In the genomic region with DNA sequence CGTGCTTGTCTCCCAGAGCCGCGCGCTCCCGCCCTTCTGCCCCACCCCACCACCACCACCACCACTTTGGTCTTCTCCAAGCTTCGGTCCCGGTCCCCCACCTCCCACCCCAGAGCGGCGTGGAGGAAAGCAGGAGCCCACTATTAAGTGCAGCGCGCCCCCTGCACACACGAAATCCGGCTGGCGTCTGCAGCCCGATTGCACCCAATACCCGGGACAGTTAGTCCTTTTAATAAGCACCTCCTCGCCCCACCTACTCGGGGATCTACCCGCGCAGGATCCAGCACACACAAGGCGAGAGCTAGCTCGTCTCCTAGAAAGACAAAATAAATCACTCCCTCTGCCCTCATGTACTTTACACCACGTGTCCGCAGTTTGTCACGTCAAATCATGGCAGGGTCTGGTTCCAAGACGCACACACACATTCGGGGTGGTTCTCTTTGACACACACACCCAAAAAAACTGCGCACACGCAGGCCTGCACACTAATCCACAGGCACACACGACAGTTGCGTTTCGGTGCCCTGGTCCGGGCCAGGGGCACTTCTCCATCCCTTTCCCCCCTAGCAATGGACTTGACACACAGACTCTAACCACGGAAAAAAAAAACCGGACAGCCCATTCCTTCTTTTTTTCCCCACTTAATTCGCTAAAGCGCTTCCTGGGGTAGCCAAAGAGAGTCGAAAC, we compare ENCODE assay signal across 8 cellular contexts. TPM values are rescaled to one million over a fixed set of nuclear protein-coding genes. Genes with fewer than 3 reads are reported as not detected.
A peak's percentile ranks its signal among the peaks of the same experiment; 100 is the strongest.
DNase-seq lines count a peak whose midpoint lies in the region; ATAC-seq, FAIRE-seq and TF ChIP-seq lines count a peak whose summit lies in the region.

No MANE protein-coding gene starts in this region.

- CTCF ChIA-PET in GM12878 (lab: Yijun Ruan, JAX), result interaction anchor here (0.7 to 3.1 kb wide), 17 partner anchors 9 to 491 kb away, joined by 3 to 13 read pairs (median 4); no protein-coding TSS in a partner anchor

- H2AFZ ChIP-seq in GM12878 (ENCODE audit: control insufficient read depth, low read depth, low read length), result peak overlapping the region; percentile 63

- BruUV-seq in GM12878 (replicated peaks; lab: Mats Ljungman, UMichigan), result TSS peak; percentile 56

- TF ChIP-seq CTCF in GM12878 (IDR thresholded peaks at IDR 0.05 in 2 of 3, conservative IDR thresholded peaks at IDR 0.05 in 1 of 3; ENCODE audit: control insufficient read depth in 2 of 3, extremely low read depth in 1 of 3, insufficient read depth in 1 of 3, low read depth in 3 of 3, low read length in 3 of 3), result peak in 1 of 3 experiments; percentile 24; a peak in 1 of 6 replicates

- SMC1A ChIA-PET in GM12878 (lab: Charles Lee; ENCODE audit: uncharacterized antibody, unreplicated experiment), result interaction anchor here (0.6 to 4.0 kb wide), 15 partner anchors 8 to 666 kb away, joined by 3 to 23 read pairs (median 4); no protein-coding TSS in a partner anchor

- DNase-seq in SJCRH30 (peak; percentile 39 to 55), GM12878 (ENCODE audit: low read depth, low spot score) (peak; percentile 51), left colon (peak; percentile 28 to 31), epidermal melanocyte (ENCODE audit: insufficient read length, low spot score) (no peak), cerebellar nuclear complex (lab: John Stamatoyannopoulos, UW) (no peak)
- DNase-seq in stimulated activated CD4-positive, alpha-beta T cell treated with anti-CD3 and anti-CD28 coated beads, TNF-alpha, amount 100 ng/mL, for 24 hours (ENCODE audit: low read depth in 3 of 3), result peak in 2 of 3 experiments; percentile 21 to 56

- H3K4me1 ChIP-seq in SJCRH30 (no peaks in the 10 kb centered on the region), GM12878 (ENCODE audit: control insufficient read depth, insufficient read depth, low read length) (peaks cover 15% of the 10 kb centered on the region)

- 0% methylated on average over 31 of the region's 38 CpGs for WGBS in GM12878 (ENCODE audit: insufficient coverage, insufficient replicate concordance, low lambda C conversion rate, missing lambda C conversion rate)

- peak overlapping the region; percentile 65 for H3K4me3 ChIP-seq in SJCRH30
- H3K4me3 ChIP-seq in GM12878, result peak overlapping the region; percentile 100

- peak overlapping the region; percentile 89 for H3K9ac ChIP-seq in GM12878 (ENCODE audit: control insufficient read depth, insufficient read depth, low read length)

- FAIRE-seq in GM12878 (lab: Jason Lieb, UNC), result peak; percentile 64

- in situ Hi-C loops in GM12878 (cut with MboI), result loop anchor here (25.0 kb wide), 1 partner anchor 747 kb away; no protein-coding TSS in a partner anchor

- RAD21 ChIA-PET in GM12878 (lab: Charles Lee; ENCODE audit: unreplicated experiment), result interaction anchor here (0.6 to 3.6 kb wide), 16 partner anchors 8 to 311 kb away, joined by 3 to 13 read pairs (median 4); no protein-coding TSS in a partner anchor

- H3K4me2 ChIP-seq in GM12878 (ENCODE audit: control insufficient read depth, insufficient read depth), result peak overlapping the region; percentile 62

- no peak for TF ChIP-seq RAD21 in GM12878 (IDR thresholded peaks at IDR 0.05; ENCODE audit: insufficient read depth, low read depth, low read length)

- H3K27me3 ChIP-seq in SJCRH30 (no peaks in the 10 kb centered on the region), GM12878 (replicated peaks in 1 of 2; ENCODE audit: control insufficient read depth in 2 of 2, insufficient read depth in 2 of 2, low read length in 1 of 2) (no peaks in the 10 kb centered on the region)

- H3K36me3 ChIP-seq in SJCRH30, result no peaks in the 10 kb centered on the region
- peaks cover 0 to 12% of the 10 kb centered on the region in 2 experiments; a peak in 2 of 4 replicates for H3K36me3 ChIP-seq in GM12878 (ENCODE audit: control insufficient read depth in 2 of 2, insufficient read depth in 2 of 2, low read length in 1 of 2)

- no peak for TF ChIP-seq EP300 in GM12878 (IDR thresholded peaks at IDR 0.05; ENCODE audit: borderline replicate concordance in 1 of 2, control insufficient read depth in 1 of 2, low read depth in 2 of 2, low read length in 2 of 2)

- peaks cover 71% of the 10 kb centered on the region for H3K79me2 ChIP-seq in GM12878 (ENCODE audit: control insufficient read depth, insufficient read depth, low read length)

- intact Hi-C loops in GM12878 (cut with micrococcal nuclease; ENCODE audit: unreplicated experiment), result loop anchor here (2.0 kb wide), 3 partner anchors 62 to 488 kb away; no protein-coding TSS in a partner anchor
- intact Hi-C loops in left colon (cut with DNase I, micrococcal nuclease), result loop anchor here in 1 of 2 donors (5.0 kb wide), 1 partner anchor 147 kb away; no protein-coding TSS in a partner anchor

- peaks cover 8% of the 10 kb centered on the region; the same call in 1 of the 2 replicates for H4K20me1 ChIP-seq in GM12878 (ENCODE audit: control insufficient read depth, insufficient read depth)

- POLR2A ChIA-PET in GM12878 (lab: Charles Lee), result interaction anchor here (0.6 to 4.4 kb wide), 3 partner anchors 9 to 43 kb away, joined by 3 to 23 read pairs (median 3); no protein-coding TSS in a partner anchor

- no peak; the same call in 1 of the 2 replicates for TF ChIP-seq POLR2A in GM12878 (IDR thresholded peaks at IDR 0.05; ENCODE audit: low read depth, low read length)

- H3K9me3 ChIP-seq in SJCRH30 (replicated peaks) (no peaks in the 10 kb centered on the region), GM12878 (replicated peaks; ENCODE audit: control insufficient read depth, insufficient read depth, low read length) (no peaks in the 10 kb centered on the region)

- peak overlapping the region; percentile 65 for H3K27ac ChIP-seq in SJCRH30
- peak overlapping the region; percentile 86 for H3K27ac ChIP-seq in GM12878 (ENCODE audit: control insufficient read depth, insufficient read depth)

- ATAC-seq in GM18502 (IDR thresholded peaks at IDR 0.05; ENCODE audit: poor library complexity, unreplicated experiment) (peak; percentile 45), HG02642 (IDR thresholded peaks at IDR 0.05; ENCODE audit: poor library complexity, unreplicated experiment) (peak; percentile 31), GM12878 (peak; percentile 69), left colon (no peak)

TF ChIP-seq in GM12878, 131 proteins besides CTCF, POLR2A, EP300 and RAD21 (continues in another document):
- TF ChIP-seq, protein P1, sequence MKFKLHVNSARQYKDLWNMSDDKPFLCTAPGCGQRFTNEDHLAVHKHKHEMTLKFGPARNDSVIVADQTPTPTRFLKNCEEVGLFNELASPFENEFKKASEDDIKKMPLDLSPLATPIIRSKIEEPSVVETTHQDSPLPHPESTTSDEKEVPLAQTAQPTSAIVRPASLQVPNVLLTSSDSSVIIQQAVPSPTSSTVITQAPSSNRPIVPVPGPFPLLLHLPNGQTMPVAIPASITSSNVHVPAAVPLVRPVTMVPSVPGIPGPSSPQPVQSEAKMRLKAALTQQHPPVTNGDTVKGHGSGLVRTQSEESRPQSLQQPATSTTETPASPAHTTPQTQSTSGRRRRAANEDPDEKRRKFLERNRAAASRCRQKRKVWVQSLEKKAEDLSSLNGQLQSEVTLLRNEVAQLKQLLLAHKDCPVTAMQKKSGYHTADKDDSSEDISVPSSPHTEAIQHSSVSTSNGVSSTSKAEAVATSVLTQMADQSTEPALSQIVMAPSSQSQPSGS (IDR thresholded peaks at IDR 0.05; ENCODE audit: low read length), result no peak
- no peak for TF ChIP-seq SREBF2 (IDR thresholded peaks at IDR 0.05; ENCODE audit: low read length)
- no peak for TF ChIP-seq IRF4 (IDR thresholded peaks at IDR 0.05; ENCODE audit: low read depth, low read length)
- no peak for TF ChIP-seq SP1 (IDR thresholded peaks at IDR 0.05; ENCODE audit: low read depth, low read length)
- TF ChIP-seq, protein P2, sequence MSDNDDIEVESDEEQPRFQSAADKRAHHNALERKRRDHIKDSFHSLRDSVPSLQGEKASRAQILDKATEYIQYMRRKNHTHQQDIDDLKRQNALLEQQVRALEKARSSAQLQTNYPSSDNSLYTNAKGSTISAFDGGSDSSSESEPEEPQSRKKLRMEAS (IDR thresholded peaks at IDR 0.05; ENCODE audit: low read depth, low read length), result peak; percentile 68; the same call in 1 of the 2 replicates
- TF ChIP-seq YY1 (IDR thresholded peaks at IDR 0.05; ENCODE audit: low read depth, low read length), result no peak
- TF ChIP-seq PAX5 (IDR thresholded peaks at IDR 0.05; ENCODE audit: borderline replicate concordance, low read depth, low read length), result peak; percentile 32
- peak; percentile 59; the same call in 1 of the 2 replicates for TF ChIP-seq SIN3A (IDR thresholded peaks at IDR 0.05; ENCODE audit: low read depth, low read length)
- TF ChIP-seq, protein P3, sequence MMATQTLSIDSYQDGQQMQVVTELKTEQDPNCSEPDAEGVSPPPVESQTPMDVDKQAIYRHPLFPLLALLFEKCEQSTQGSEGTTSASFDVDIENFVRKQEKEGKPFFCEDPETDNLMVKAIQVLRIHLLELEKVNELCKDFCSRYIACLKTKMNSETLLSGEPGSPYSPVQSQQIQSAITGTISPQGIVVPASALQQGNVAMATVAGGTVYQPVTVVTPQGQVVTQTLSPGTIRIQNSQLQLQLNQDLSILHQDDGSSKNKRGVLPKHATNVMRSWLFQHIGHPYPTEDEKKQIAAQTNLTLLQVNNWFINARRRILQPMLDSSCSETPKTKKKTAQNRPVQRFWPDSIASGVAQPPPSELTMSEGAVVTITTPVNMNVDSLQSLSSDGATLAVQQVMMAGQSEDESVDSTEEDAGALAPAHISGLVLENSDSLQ (IDR thresholded peaks at IDR 0.05), result 0 out of 2 replicates have a peak, but pooled peaks have one; percentile 47

RNA-seq across cellular contexts. Expression of a gene that starts 1.6 kb away (rescaled TPM):
- total RNA-seq in SJCRH30 (2014; rRNA removed; shearing (Covaris generic)), result 7.4 and 8.2 TPM in 2 replicates
- total RNA-seq in GM12878 (2013; cell fraction: nucleolus; rRNA removed), result 125 and 127 TPM in 2 replicates
- total RNA-seq in GM12878 (2014; rRNA removed) (16.7 and 17.0 TPM in 2 replicates), GM12878 (2014; rRNA removed; fragmentation: Illumina TruSeq; extraction: Trizol) (18.2 and 18.9 TPM in 2 replicates), GM12878 (2021) (26.1 and 29.6 TPM in 2 replicates), left colon (1 to 10 TPM; 3.4 to 7.5 TPM)
- 6.6 TPM for polyA plus RNA-seq in GM12878 (2011; ENCODE audit: low read depth)
- polyA plus RNA-seq in GM12878 (2011; rRNA removed) (19.0 and 22.5 TPM in 2 replicates), GM12878 (2014; fragmentation: Illumina TruSeq; extraction: Trizol) (20.5 and 21.5 TPM in 2 replicates), GM12878 (2014; fragmentation: Nextera tagmentation; extraction: Ambion mirVana) (1 to 10 TPM; 2.8 to 4.3 TPM), GM12878 (2014; rRNA removed) (13.3 and 13.6 TPM in 2 replicates), GM12878 (2016; fragmentation: Nextera tagmentation; extraction: Ambion mirVana) (10 to 100 TPM; 10.1 to 11.5 TPM)
- 14.6 and 18.5 TPM in 2 replicates for polyA plus RNA-seq in GM12878 (2011; cell fraction: cytosol; rRNA removed)
- 42.9 and 46.5 TPM in 2 replicates for polyA plus RNA-seq in GM12878 (2011; cell fraction: nucleus; rRNA removed)
- polyA plus RNA-seq in GM12878 (2012), result 8.3 and 10.7 TPM in 2 replicates
- polyA minus RNA-seq in GM12878 (2011; rRNA and poly(A)+ RNA removed), result 37.3 and 49.0 TPM in 2 replicates
- 12.4 and 14.8 TPM in 2 replicates for polyA minus RNA-seq in GM12878 (2011; cell fraction: cytosol; rRNA and poly(A)+ RNA removed)
- polyA minus RNA-seq in GM12878 (2011; cell fraction: nucleus; rRNA and poly(A)+ RNA removed), result 45.3 and 64.3 TPM in 2 replicates

Comparison
In these comparisons a context has a peak if more than half of its experiments do, and no peak if none do; other contexts are left out.
1. DNase-seq: peak in SJCRH30 (2 of 2), GM12878 (single experiment), left colon (2 of 2) and stimulated activated CD4-positive, alpha-beta T cell treated with anti-CD3 and anti-CD28 coated beads, TNF-alpha, amount 100 ng/mL, for 24 hours (2 of 3); none in epidermal melanocyte (single experiment) and cerebellar nuclear complex (0 of 2).